ENCODE assay signal across 1 cellular context in the genomic region with DNA sequence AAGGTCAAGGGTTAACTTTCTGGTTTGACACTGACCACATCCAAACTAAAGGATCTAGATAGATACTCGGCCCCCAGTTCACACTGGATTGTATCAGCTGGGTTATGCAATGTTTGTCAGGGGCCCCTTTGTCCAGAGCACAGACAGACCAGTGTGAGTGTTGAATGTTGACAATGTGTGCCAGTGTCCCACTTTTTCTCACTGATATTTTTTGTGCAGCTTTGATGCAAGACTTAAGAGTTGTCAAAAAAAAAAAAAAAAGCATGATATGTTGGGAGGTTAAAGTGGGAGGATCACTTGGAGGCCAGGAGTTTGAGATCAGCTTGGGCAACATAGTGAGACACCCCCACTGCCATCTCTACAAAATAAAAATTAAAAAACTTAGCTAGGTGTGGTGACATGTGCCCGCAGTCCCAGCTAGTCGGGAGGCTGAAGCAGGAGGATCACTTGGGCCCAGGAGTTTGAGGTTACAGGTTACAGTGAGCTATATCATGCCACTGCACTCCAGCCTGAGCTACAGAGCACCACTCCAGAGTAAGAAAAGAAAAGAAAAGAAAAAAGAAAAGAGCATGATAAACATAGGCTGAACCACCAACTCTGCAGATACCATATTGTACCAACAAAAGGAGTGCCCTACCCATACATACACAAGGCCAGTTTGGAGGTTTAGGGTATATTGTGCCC.
TF ChIP-seq lines count a peak whose summit lies in the region.

No MANE protein-coding gene starts in this region.

TF ChIP-seq in GM12878, 131 proteins besides CTCF, POLR2A, EP300 and RAD21 (continued from another document):
- peak; percentile 31; the same call in 1 of the 2 replicates for TF ChIP-seq NR2F1 (conservative IDR thresholded peaks at IDR 0.05)
